In genomic region chr9:79745752-79746336, GRCh38 we compare ENCODE assay signal across 22 cellular contexts.
"Had no signal": no experiment of that assay in that cellular context is flagged by ENCODE, and none has a peak within 500 bp of the region (broad histone marks: within the 10 kb centered on the region; RNA-seq: fewer than 3 reads in every experiment).

No MANE protein-coding gene starts in this region.

- ATAC-seq: gastrocnemius medialis; left ventricle myocardium superior; lower lobe of right lung; natural killer cell; psoas muscle; right cardiac atrium; stimulated activated naive CD8-positive, alpha-beta T cell treated with anti-CD3 and anti-CD28 coated beads, Interleukin-15, amount 100 ng/mL, for 72 hours; upper lobe of right lung had no signal

- H3K9me3 ChIP-seq: gastrocnemius medialis, lower lobe of right lung, ovary, psoas muscle, sigmoid colon, suprapubic skin, transverse colon, upper lobe of right lung, uterus had no signal

- DNase-seq: cortex of kidney; effector CD4-positive, alpha-beta T cell; foreskin fibroblast; gastrocnemius medialis; head of caudate nucleus; left ventricle myocardium superior; lower lobe of right lung; natural killer cell; occipital lobe; ovary; posterior cingulate gyrus; psoas muscle; right cardiac atrium; sigmoid colon; stimulated activated CD4-positive, alpha-beta T cell treated with anti-CD3 and anti-CD28 coated beads, Interleukin-2, amount 100 ng/mL, for 24 hours; stimulated activated CD4-positive, alpha-beta T cell treated with anti-CD3 and anti-CD28 coated beads, Interleukin-4, amount 100 ng/mL, for 4 hours; stimulated activated naive CD4-positive, alpha-beta T cell; stimulated activated naive CD8-positive, alpha-beta T cell treated with anti-CD3 and anti-CD28 coated beads, Interleukin-15, amount 100 ng/mL, for 72 hours; transverse colon; upper lobe of right lung; uterus had no signal

- H3K27me3 ChIP-seq: gastrocnemius medialis, ovary, sigmoid colon, suprapubic skin, transverse colon, upper lobe of right lung, uterus had no signal

- H3K27ac ChIP-seq: gastrocnemius medialis, lower lobe of right lung, ovary, psoas muscle, sigmoid colon, suprapubic skin, transverse colon, upper lobe of right lung, uterus had no signal

- H3K9me3 Mint-ChIP-seq: natural killer cell; stimulated activated naive CD8-positive, alpha-beta T cell treated with anti-CD3 and anti-CD28 coated beads, Interleukin-15, amount 100 ng/mL, for 72 hours had no signal

- H3K27ac Mint-ChIP-seq: natural killer cell; stimulated activated naive CD8-positive, alpha-beta T cell treated with anti-CD3 and anti-CD28 coated beads, Interleukin-15, amount 100 ng/mL, for 72 hours had no signal

- H3K4me3 Mint-ChIP-seq: natural killer cell; stimulated activated naive CD8-positive, alpha-beta T cell treated with anti-CD3 and anti-CD28 coated beads, Interleukin-15, amount 100 ng/mL, for 72 hours had no signal
